Comparison of ENCODE assay signal across 9 cellular contexts in the genomic region with DNA sequence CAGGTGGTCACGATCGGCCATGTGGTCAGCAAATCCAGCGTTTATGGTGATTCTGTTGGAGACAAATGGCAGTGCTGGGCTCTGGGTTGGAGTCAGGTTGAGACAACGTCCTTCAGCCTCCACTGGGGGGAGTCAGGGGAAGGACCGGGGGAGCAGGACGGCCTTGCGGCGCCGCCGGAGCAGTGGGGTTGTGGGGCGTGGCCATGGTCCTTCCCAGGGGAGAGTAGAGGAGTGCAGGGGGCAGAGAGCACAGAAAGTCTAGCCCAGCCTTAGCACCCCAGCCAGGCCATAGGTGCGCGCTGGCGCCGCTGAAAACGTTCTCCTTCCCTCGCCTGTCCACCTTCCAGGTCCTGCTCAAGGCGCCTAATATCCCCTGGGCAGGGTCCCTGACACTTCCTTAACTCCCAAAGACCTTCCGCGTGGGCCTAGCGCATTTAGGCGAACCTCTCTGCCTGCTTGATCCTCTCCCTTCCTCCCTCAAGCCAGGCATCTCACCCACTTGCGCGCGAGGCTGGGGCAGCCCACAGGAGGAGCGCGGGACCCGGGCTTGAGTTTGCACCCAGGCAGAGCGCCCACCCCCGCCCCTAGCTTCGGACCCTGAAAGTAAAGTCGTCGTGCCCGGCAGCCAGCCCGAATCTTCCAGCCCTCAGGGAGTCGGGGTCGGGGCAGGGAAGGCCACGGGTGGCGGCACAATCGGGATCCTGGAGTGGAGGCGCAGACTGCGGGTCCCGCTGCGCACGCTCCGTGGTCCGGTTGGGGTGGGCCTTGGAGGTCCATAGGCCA. TPM values are rescaled to one million over a fixed set of nuclear protein-coding genes. Genes with fewer than 3 reads are reported as not detected.
DNase-seq lines count a peak whose midpoint lies in the region; ATAC-seq, FAIRE-seq and TF ChIP-seq lines count a peak whose summit lies in the region.
"Had no signal": no experiment of that assay in that cellular context is flagged by ENCODE, and none has a peak within 500 bp of the region (broad histone marks: within the 10 kb centered on the region; RNA-seq: fewer than 3 reads in every experiment).

No MANE protein-coding gene starts in this region.

- no peaks in the 10 kb centered on the region for H3K9me1 ChIP-seq in endothelial cell of umbilical vein (replicated peaks; ENCODE audit: control insufficient read depth, extremely low read depth, insufficient read depth, low read length)

- POLR2A ChIA-PET in endothelial cell of umbilical vein (lab: Charles Lee), result no interaction called here

- no peaks in the 10 kb centered on the region for H3K36me3 Mint-ChIP-seq in neural progenitor cell

- BruUV-seq in endothelial cell of umbilical vein (replicated peaks; lab: Mats Ljungman, UMichigan), result no TSS peak

- H3K36me3 ChIP-seq in endothelial cell of umbilical vein (ENCODE audit: control insufficient read depth in 2 of 2, extremely low read depth in 1 of 2, insufficient read depth in 2 of 2, low read length in 2 of 2) (no peaks in the 10 kb centered on the region), neural progenitor cell (no peaks in the 10 kb centered on the region)
- H3K36me3 ChIP-seq: thyroid gland had no signal

- H3K9ac ChIP-seq in endothelial cell of umbilical vein (replicated peaks; ENCODE audit: extremely low read depth, insufficient read depth, low read length) (no peak overlapping the region), neural progenitor cell (no peak overlapping the region)

- intact Hi-C loops in endothelial cell of umbilical vein (cut with micrococcal nuclease), result no loop called here

- peak; percentile 44 for DNase-seq in H4 (ENCODE audit: low spot score)
- DNase-seq in NCI-H526 (lab: John Stamatoyannopoulos, UW), result peak; percentile 47 to 89
- peak; percentile 29 for DNase-seq in endothelial cell of umbilical vein (ENCODE audit: low read depth, low spot score)
- peak; percentile 89 for DNase-seq in neural progenitor cell (ENCODE audit: low spot score)
- DNase-seq in DMS79 treated with DMSO at 0.1 percent for 48 hours (lab: John Stamatoyannopoulos, UW), result no peak

- H3K9me3 ChIP-seq in endothelial cell of umbilical vein (replicated peaks; ENCODE audit: control insufficient read depth, insufficient read depth, low read length), result no peaks in the 10 kb centered on the region
- H3K9me3 ChIP-seq in neural progenitor cell (ENCODE audit: low read depth), result no peaks in the 10 kb centered on the region
- H3K9me3 ChIP-seq: thyroid gland had no signal

- H3K4me3 ChIP-seq in endothelial cell of umbilical vein (replicated peaks in 1 of 3; ENCODE audit: insufficient read depth in 1 of 3, low read depth in 1 of 3, low read length in 3 of 3), result no peak overlapping the region
- H3K4me3 ChIP-seq in neural progenitor cell, result peak overlapping the region; percentile 46
- H3K4me3 ChIP-seq: thyroid gland had no signal

- peaks cover 3% of the 10 kb centered on the region for H3K79me2 ChIP-seq in endothelial cell of umbilical vein (ENCODE audit: control insufficient read depth, insufficient read depth, low read length)
- H3K79me2 ChIP-seq in neural progenitor cell (ENCODE audit: low read depth), result peaks cover 14% of the 10 kb centered on the region

- H2AFZ ChIP-seq in endothelial cell of umbilical vein (ENCODE audit: low read depth, low read length) (no peak overlapping the region), neural progenitor cell (replicated peaks) (peak overlapping the region; percentile 70)

- H3K9me3 Mint-ChIP-seq in neural progenitor cell, result no peaks in the 10 kb centered on the region

- H3F3A ChIP-seq in neural progenitor cell (ENCODE audit: low read depth), result peaks cover 6% of the 10 kb centered on the region

- H3K27me3 Mint-ChIP-seq in neural progenitor cell (ENCODE audit: insufficient read depth, low read depth), result peaks cover 41% of the 10 kb centered on the region

- H3K4me2 ChIP-seq in endothelial cell of umbilical vein (ENCODE audit: insufficient read depth, low read length) (no peak overlapping the region), neural progenitor cell (peak overlapping the region; percentile 87)

- no peak for FAIRE-seq in endothelial cell of umbilical vein (lab: Jason Lieb, UNC)

- H3K27ac Mint-ChIP-seq in neural progenitor cell, result no peak overlapping the region

- no peak for TF ChIP-seq POLR2A in endothelial cell of umbilical vein (IDR thresholded peaks at IDR 0.05; ENCODE audit: low read depth, low read length)

- CTCF ChIA-PET in endothelial cell of umbilical vein (lab: Charles Lee), result no interaction called here

- H3K27me3 ChIP-seq in endothelial cell of umbilical vein (ENCODE audit: control insufficient read depth in 2 of 2, insufficient read depth in 2 of 2, low read length in 2 of 2), result peaks cover 21 to 23% of the 10 kb centered on the region in 2 experiments
- H3K27me3 ChIP-seq in neural progenitor cell, result peaks cover 51% of the 10 kb centered on the region

- no peak overlapping the region for H3K27ac ChIP-seq in endothelial cell of umbilical vein (ENCODE audit: insufficient read depth, low read depth, low read length)
- H3K27ac ChIP-seq in neural progenitor cell, result no peak overlapping the region
- H3K27ac ChIP-seq: thyroid gland had no signal

- H4K20me1 ChIP-seq in endothelial cell of umbilical vein (replicated peaks; ENCODE audit: control insufficient read depth, extremely low read depth, insufficient read depth, low read length) (no peaks in the 10 kb centered on the region), neural progenitor cell (ENCODE audit: low read depth) (peaks cover 37% of the 10 kb centered on the region)

- ATAC-seq in HG03039 (IDR thresholded peaks at IDR 0.05; ENCODE audit: unreplicated experiment) (no peak), HG03520 (IDR thresholded peaks at IDR 0.05; ENCODE audit: unreplicated experiment) (no peak), HG02642 (IDR thresholded peaks at IDR 0.05; ENCODE audit: poor library complexity, unreplicated experiment) (no peak)

- H3K4me1 Mint-ChIP-seq in neural progenitor cell, result peaks cover 15% of the 10 kb centered on the region

- peak overlapping the region; percentile 73 for H3K4me3 Mint-ChIP-seq in neural progenitor cell

- H3K4me1 ChIP-seq in endothelial cell of umbilical vein (ENCODE audit: control insufficient read depth, extremely low read depth, insufficient read depth, low read length), result peaks cover 21% of the 10 kb centered on the region
- peaks cover 37% of the 10 kb centered on the region for H3K4me1 ChIP-seq in neural progenitor cell

- TF ChIP-seq CTCF in endothelial cell of umbilical vein (IDR thresholded peaks at IDR 0.05; ENCODE audit: extremely low read depth in 1 of 2, insufficient read depth in 1 of 2, low read depth in 1 of 2, low read length in 2 of 2) (peak; percentile 18 to 60), neural progenitor cell (IDR thresholded peaks at IDR 0.05) (peak; percentile 57)

- dilution Hi-C loops in endothelial cell of umbilical vein (cut with MboI; ENCODE audit: extremely low pct_ligation_motif_present, low sequenced_read_pairs), result no loop called here

TF ChIP-seq in endothelial cell of umbilical vein, 7 proteins besides CTCF, POLR2A, EP300 and RAD21:
- TF ChIP-seq EZH2 (IDR thresholded peaks at IDR 0.05; ENCODE audit: borderline replicate concordance, low read depth, low read length, severe bottlenecking), result peak; percentile 1
- no peak for TF ChIP-seq FOS (IDR thresholded peaks at IDR 0.05; ENCODE audit: borderline replicate concordance, insufficient read depth, low read length)

RNA-seq across cellular contexts. Expression of a gene that starts 3.1 kb away (rescaled TPM):
- total RNA-seq in H4 (2014; rRNA removed; shearing (Covaris generic)), result 0.77 and 1.6 TPM in 2 replicates
- 9.5 and 10.7 TPM in 2 replicates for total RNA-seq in endothelial cell of umbilical vein
- polyA plus RNA-seq in endothelial cell of umbilical vein, result 3.6 and 5.1 TPM in 2 replicates
- polyA plus RNA-seq in endothelial cell of umbilical vein (2011; cell fraction: cytosol; rRNA removed), result 1.5 and 2.5 TPM in 2 replicates
- polyA plus RNA-seq in endothelial cell of umbilical vein (2011; cell fraction: nucleus; rRNA removed), result 3.8 and 4.6 TPM in 2 replicates
- 2.0 and 4.1 TPM in 2 replicates for polyA plus RNA-seq in endothelial cell of umbilical vein (2012)
- 2.5 and 3.6 TPM in 2 replicates for polyA minus RNA-seq in endothelial cell of umbilical vein
- 23.8 TPM for polyA minus RNA-seq in endothelial cell of umbilical vein (2011; cell fraction: cytosol; rRNA and poly(A)+ RNA removed)
- 1.8 and 3.9 TPM in 2 replicates for polyA minus RNA-seq in endothelial cell of umbilical vein (2011; cell fraction: nucleus; rRNA and poly(A)+ RNA removed)
- total RNA-seq in neural progenitor cell (ENCODE audit: low replicate concordance), result 6.1 and 40.2 TPM in 2 replicates

RNA-seq across cellular contexts. Expression of a gene that starts 49.8 kb away (rescaled TPM):
- not detected in 2 replicates for total RNA-seq in H4 (2014; rRNA removed; shearing (Covaris generic))
- total RNA-seq in endothelial cell of umbilical vein (not detected in 2 replicates), neural progenitor cell (ENCODE audit: low replicate concordance) (0.87 and 1.2 TPM in 2 replicates)
- 0.05 TPM in 1 of 2 replicates, not detected in the other for polyA plus RNA-seq in endothelial cell of umbilical vein
- not detected in 2 replicates for polyA plus RNA-seq in endothelial cell of umbilical vein (2011; cell fraction: cytosol; rRNA removed)
- polyA plus RNA-seq in endothelial cell of umbilical vein (2011; cell fraction: nucleus; rRNA removed), result 0.04 and 0.13 TPM in 2 replicates
- polyA plus RNA-seq in endothelial cell of umbilical vein (2012), result not detected in 2 replicates
- polyA minus RNA-seq in endothelial cell of umbilical vein, result not detected in 2 replicates
- polyA minus RNA-seq in endothelial cell of umbilical vein (2011; cell fraction: cytosol; rRNA and poly(A)+ RNA removed), result not detected
- not detected in 2 replicates for polyA minus RNA-seq in endothelial cell of umbilical vein (2011; cell fraction: nucleus; rRNA and poly(A)+ RNA removed)
